In the genomic region with DNA sequence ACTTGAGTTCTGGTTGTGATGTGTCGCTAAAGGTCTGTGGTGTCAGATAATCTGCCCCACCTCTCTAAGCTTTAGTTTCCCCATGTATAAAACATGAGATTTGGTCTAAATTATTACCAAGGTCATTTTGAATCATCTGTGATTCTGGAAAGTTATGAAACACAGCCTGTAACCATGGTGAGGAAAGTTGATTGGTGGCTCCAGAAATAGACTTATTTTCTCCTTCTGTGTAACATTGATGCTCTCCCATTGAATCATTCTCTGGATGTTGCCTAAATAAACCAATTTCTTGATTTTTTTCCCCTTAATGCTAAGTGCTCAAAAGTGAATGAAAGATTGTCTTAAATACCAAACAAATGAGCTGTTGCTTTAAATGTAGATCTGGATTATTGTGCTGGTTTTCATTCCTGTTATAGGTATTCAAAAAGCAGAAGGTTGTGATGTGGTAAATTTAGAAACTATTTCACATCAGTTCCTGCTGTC, we compare ENCODE assay signal across 10 cellular contexts. TPM values are rescaled to one million over a fixed set of nuclear protein-coding genes. Genes with fewer than 3 reads are reported as not detected.
DNase-seq lines count a peak whose midpoint lies in the region; ATAC-seq lines count a peak whose summit lies in the region.
"Had no signal": no experiment of that assay in that cellular context is flagged by ENCODE, and none has a peak within 500 bp of the region (broad histone marks: within the 10 kb centered on the region; RNA-seq: fewer than 3 reads in every experiment).

No MANE protein-coding gene starts in this region.

- H3K36me3 Mint-ChIP-seq in activated CD4-positive, alpha-beta T cell treated with anti-CD3 and anti-CD28 coated beads for 36 hours (ENCODE audit: low read depth): peaks cover 15% of the 10 kb centered on the region

- POLR2A ChIA-PET in activated CD4-positive, alpha-beta T cell treated with anti-CD3 and anti-CD28 coated beads for 36 hours (lab: Charles Lee): no interaction called here

- CTCF ChIA-PET in activated CD4-positive, alpha-beta T cell treated with anti-CD3 and anti-CD28 coated beads for 36 hours (lab: Charles Lee): interaction anchor here (0.5 to 0.6 kb wide), 2 partner anchors 39 to 224 kb away, joined by 3 to 5 read pairs; no protein-coding TSS in a partner anchor

- H3K4me3 Mint-ChIP-seq in activated CD4-positive, alpha-beta T cell treated with anti-CD3 and anti-CD28 coated beads for 36 hours: no peak overlapping the region

- H3K27ac Mint-ChIP-seq in activated CD4-positive, alpha-beta T cell treated with anti-CD3 and anti-CD28 coated beads for 36 hours: peak overlapping the region; percentile 63

- peaks cover 77% of the 10 kb centered on the region for H3K4me1 Mint-ChIP-seq in activated CD4-positive, alpha-beta T cell treated with anti-CD3 and anti-CD28 coated beads for 36 hours

- ATAC-seq in activated CD4-positive, alpha-beta T cell treated with anti-CD3 and anti-CD28 coated beads for 36 hours: no peak
- ATAC-seq in GM21381 (IDR thresholded peaks at IDR 0.05; ENCODE audit: unreplicated experiment): no peak

- peaks cover 4% of the 10 kb centered on the region for H3K9me3 Mint-ChIP-seq in activated CD4-positive, alpha-beta T cell treated with anti-CD3 and anti-CD28 coated beads for 36 hours (ENCODE audit: low read depth)

- no peak for DNase-seq in activated CD4-positive, alpha-beta T cell treated with anti-CD3 and anti-CD28 coated beads for 36 hours
- no peak for DNase-seq in activated CD4-positive, alpha-beta T cell treated with anti-CD3 and anti-CD28 coated beads for 1 hour
- DNase-seq in RPMI7951 (ENCODE audit: low read depth): peak; percentile 3
- peak; percentile 87 for DNase-seq in fibroblast of peridontal ligament (ENCODE audit: extremely low read depth)
- peak; percentile 92 for DNase-seq in stromal cell of bone marrow (ENCODE audit: low read depth)
- no peak for DNase-seq in NK-92 (lab: John Stamatoyannopoulos, UW; ENCODE audit: unreplicated experiment)
- DNase-seq in DMS79 treated with DMSO at 0.1 percent for 48 hours (lab: John Stamatoyannopoulos, UW): no peak
- DNase-seq: NCI-H1436 treated with DMSO at 0.1 percent for 48 hours, SHP77 treated with DMSO at 0.1 percent for 48 hours had no signal

- intact Hi-C loops in activated CD4-positive, alpha-beta T cell treated with anti-CD3 and anti-CD28 coated beads for 36 hours (cut with DNase I, micrococcal nuclease): loop anchor here in 1 of 2 experiments (10.0 kb wide), 1 partner anchor 1404 kb away; a partner anchor contains a TSS

- no peaks in the 10 kb centered on the region for H3K27me3 Mint-ChIP-seq in activated CD4-positive, alpha-beta T cell treated with anti-CD3 and anti-CD28 coated beads for 36 hours

RNA-seq across cellular contexts. Expression of a gene that starts 30.0 kb away (rescaled TPM):
- 10 to 100 TPM; 36.5 to 44.3 TPM for total RNA-seq in activated CD4-positive, alpha-beta T cell treated with anti-CD3 and anti-CD28 coated beads for 36 hours
- total RNA-seq in RPMI7951 (2014; rRNA removed; shearing (Covaris generic)): 29.5 and 31.8 TPM in 2 replicates

Comparison
In these comparisons a context has a peak if more than half of its experiments do, and no peak if none do; other contexts are left out.
1. DNase-seq: peak in RPMI7951 (single experiment), fibroblast of peridontal ligament (single experiment) and stromal cell of bone marrow (single experiment); none in activated CD4-positive, alpha-beta T cell treated with anti-CD3 and anti-CD28 coated beads for 36 hours (single experiment), activated CD4-positive, alpha-beta T cell treated with anti-CD3 and anti-CD28 coated beads for 1 hour (single experiment), NK-92 (single experiment) and DMS79 treated with DMSO at 0.1 percent for 48 hours (single experiment).